In genomic region chr15:74995779-74996765, GRCh38 we compare ENCODE assay signal across 8 cellular contexts. TPM values are rescaled to one million over a fixed set of nuclear protein-coding genes. Genes with fewer than 3 reads are reported as not detected.
DNase-seq lines count a peak whose midpoint lies in the region; ATAC-seq and TF ChIP-seq lines count a peak whose summit lies in the region.

No MANE protein-coding gene starts in this region.

- 6 to 9% methylated on average over 29 to 39 of the region's 42 CpGs for WGBS in GM23248 (ENCODE audit: low coverage in 1 of 2, low lambda C conversion rate in 2 of 2, missing lambda C conversion rate in 2 of 2), 2 experiments
- 17 to 25% methylated on average over 13 to 28 of the region's 42 CpGs for WGBS in thyroid gland, 2 donors

- H3K36me3 ChIP-seq in GM23248 (ENCODE audit: low read depth) (no peaks in the 10 kb centered on the region), thyroid gland (no peaks in the 10 kb centered on the region)

- H3F3A ChIP-seq in GM23248 (ENCODE audit: insufficient read depth): no peaks in the 10 kb centered on the region

- H3K4me1 ChIP-seq in GM23248 (ENCODE audit: insufficient read depth) (peaks cover 6% of the 10 kb centered on the region; the same call in 1 of the 2 replicates), thyroid gland (peaks cover 8 to 10% of the 10 kb centered on the region in 2 donors)

- TF ChIP-seq POLR2A in thyroid gland (IDR thresholded peaks at IDR 0.05): no peak

- in situ Hi-C loops in GM23248 (cut with MboI): no loop called here

- peak overlapping the region; percentile 63 for H3K9ac ChIP-seq in GM23248

- H2AFZ ChIP-seq in GM23248: peak overlapping the region; percentile 95

- peak overlapping the region; percentile 77 for H3K4me3 ChIP-seq in GM23248
- peak overlapping the region; percentile 48 to 82 (median 56) for H3K4me3 ChIP-seq in thyroid gland (replicated peaks in 1 of 3)

- intact Hi-C loops in thyroid gland (cut with DNase I): no loop called here

- peak overlapping the region; percentile 94 for H3K4me2 ChIP-seq in GM23248 (ENCODE audit: unreplicated experiment)

- no peak for TF ChIP-seq CTCF in thyroid gland (IDR thresholded peaks at IDR 0.05)

- H3K9me3 ChIP-seq in GM23248 (ENCODE audit: low read depth) (no peaks in the 10 kb centered on the region), thyroid gland (no peaks in the 10 kb centered on the region)

- no peak overlapping the region for H3K27ac ChIP-seq in GM23248
- H3K27ac ChIP-seq in caudate nucleus (ENCODE audit: low read depth, low read length): peak overlapping the region; percentile 80
- H3K27ac ChIP-seq in thyroid gland: no peak overlapping the region

- H3K79me2 ChIP-seq in GM23248 (ENCODE audit: insufficient read depth): no peaks in the 10 kb centered on the region

- H3K9me2 ChIP-seq in GM23248 (ENCODE audit: insufficient read depth): no peaks in the 10 kb centered on the region

- H3K27me3 ChIP-seq in GM23248 (replicated peaks; ENCODE audit: insufficient read depth) (peaks cover 15% of the 10 kb centered on the region; the same call in 1 of the 2 replicates), thyroid gland (no peaks in the 10 kb centered on the region)

- DNase-seq in GM23248 (peak; percentile 15), NCI-H510A treated with DMSO at 0.1 percent for 48 hours (lab: John Stamatoyannopoulos, UW) (peak; percentile 29), caudate nucleus (lab: John Stamatoyannopoulos, UW) (peak in 48 of 61 donors; percentile 10 to 72 (median 42)), medulla oblongata (ENCODE audit: extremely low spot score) (peak; percentile 42), thyroid gland (peak; percentile 23 to 39)

- H4K20me1 ChIP-seq in GM23248 (ENCODE audit: insufficient read depth): no peaks in the 10 kb centered on the region

- ATAC-seq in HG03342 (IDR thresholded peaks at IDR 0.05; ENCODE audit: unreplicated experiment) (no peak), GM18858 (IDR thresholded peaks at IDR 0.05; ENCODE audit: unreplicated experiment) (no peak), GM21367 (IDR thresholded peaks at IDR 0.05; ENCODE audit: unreplicated experiment) (no peak)

RNA-seq across cellular contexts. Expression of gene SCAMP5, which starts 0.7 kb away (rescaled TPM):
- total RNA-seq in GM23248 (2014; rRNA removed; shearing (Covaris generic)): 1.0 and 4.0 TPM in 2 replicates
- 0.23 TPM in 1 of 2 replicates, not detected in the other for polyA plus RNA-seq in GM23248 (2016; fragmentation: Nextera tagmentation; extraction: Ambion mirVana)
- 10 to 100 TPM in 2 of 4 donors, 1 to 10 TPM in 2; 7.6 to 16.7 (median 10.1) TPM for total RNA-seq in thyroid gland

RNA-seq across cellular contexts. Expression of gene PPCDC, which starts 27.3 kb away (rescaled TPM):
- total RNA-seq in GM23248 (2014; rRNA removed; shearing (Covaris generic)): 11.3 and 20.0 TPM in 2 replicates
- 9.0 and 11.0 TPM in 2 replicates for polyA plus RNA-seq in GM23248 (2016; fragmentation: Nextera tagmentation; extraction: Ambion mirVana)
- 10 to 100 TPM in 3 of 4 donors, 1 to 10 TPM in 1; 3.5 to 31.2 (median 20.6) TPM for total RNA-seq in thyroid gland

RNA-seq across cellular contexts. Expression of gene RPP25, which starts 39.5 kb away (rescaled TPM):
- 4.0 and 4.5 TPM in 2 replicates for total RNA-seq in GM23248 (2014; rRNA removed; shearing (Covaris generic))
- 3.4 and 3.6 TPM in 2 replicates for polyA plus RNA-seq in GM23248 (2016; fragmentation: Nextera tagmentation; extraction: Ambion mirVana)
- 10 to 100 TPM; 14.2 to 23.1 (median 16.4) TPM for total RNA-seq in thyroid gland

RNA-seq across cellular contexts. Expression of gene COX5A, which starts 58.2 kb away (rescaled TPM):
- total RNA-seq in GM23248 (2014; rRNA removed; shearing (Covaris generic)): 48.2 and 65.3 TPM in 2 replicates
- 315 and 321 TPM in 2 replicates for polyA plus RNA-seq in GM23248 (2016; fragmentation: Nextera tagmentation; extraction: Ambion mirVana)
- total RNA-seq in thyroid gland: 100 to 1,000 TPM; 103 to 235 (median 166) TPM
